Comparison of ENCODE assay signal across 20 cellular contexts in the genomic region with DNA sequence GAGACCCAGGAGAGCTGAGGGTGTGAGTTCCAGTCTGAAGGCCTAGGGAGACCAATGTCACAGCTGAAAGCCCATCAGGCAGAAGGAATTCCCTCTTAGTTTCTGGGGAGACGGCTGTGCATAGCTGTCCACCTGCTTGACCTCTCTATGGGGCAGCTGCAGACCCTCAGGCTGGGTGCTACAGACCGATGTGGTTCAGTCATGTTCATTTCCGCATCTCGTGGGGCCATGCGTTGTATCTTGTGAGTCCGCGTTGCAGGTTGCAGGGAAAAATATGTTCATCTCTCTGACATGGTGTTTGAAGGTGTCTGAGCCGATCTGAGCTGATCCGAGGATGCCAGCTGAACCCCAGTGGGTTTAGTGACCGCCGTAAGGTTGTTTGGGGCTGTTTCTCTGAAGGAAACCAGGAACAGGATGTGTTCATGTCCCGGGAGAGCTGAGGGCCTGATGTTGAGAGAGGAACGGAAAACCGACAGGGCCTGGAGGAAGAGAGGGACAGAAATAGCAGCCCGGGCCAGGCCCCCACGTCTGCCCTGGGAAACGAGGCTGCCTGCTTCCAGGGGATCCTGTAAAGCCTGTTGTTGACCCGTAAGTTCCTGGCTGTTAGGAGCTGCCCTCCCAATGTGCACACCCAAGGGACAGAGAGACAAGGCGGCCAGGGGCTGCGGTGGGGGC. TPM values are rescaled to one million over a fixed set of nuclear protein-coding genes. Genes with fewer than 3 reads are reported as not detected.
A peak's percentile ranks its signal among the peaks of the same experiment; 100 is the strongest.
DNase-seq lines count a peak whose midpoint lies in the region; ATAC-seq and TF ChIP-seq lines count a peak whose summit lies in the region.
"Had no signal": no experiment of that assay in that cellular context is flagged by ENCODE, and none has a peak within 500 bp of the region (broad histone marks: within the 10 kb centered on the region; RNA-seq: fewer than 3 reads in every experiment).

No MANE protein-coding gene starts in this region.

- H3K36me3 Mint-ChIP-seq in activated CD4-positive, alpha-beta memory T cell treated with anti-CD3 and anti-CD28 coated beads, Interleukin-2, amount 10 ng/mL, durations not matched to agents 7 days and 5 days (ENCODE audit: low read depth): peaks cover 22% of the 10 kb centered on the region
- peaks cover 5% of the 10 kb centered on the region for H3K36me3 Mint-ChIP-seq in activated CD4-positive, alpha-beta memory T cell treated with anti-CD3 and anti-CD28 coated beads for 36 hours
- no peaks in the 10 kb centered on the region for H3K36me3 Mint-ChIP-seq in activated CD8-positive, alpha-beta T cell treated with anti-CD3 and anti-CD28 coated beads for 36 hours (ENCODE audit: low read depth)
- H3K36me3 Mint-ChIP-seq in stimulated activated naive B cell treated with anti-CD40 and anti-IgM and Interleukin-4, amounts not matched to agents 10 μg/mL and 1 μg/mL and 100 μg/mL, for 72 hours: peaks cover 7 to 23% of the 10 kb centered on the region in 2 donors

- H3K36me3 ChIP-seq in liver (ENCODE audit: control insufficient read depth in 4 of 4, insufficient read depth in 3 of 4, low read depth in 1 of 4, low read length in 3 of 4): no peaks in the 10 kb centered on the region
- H3K36me3 ChIP-seq: ascending aorta, upper lobe of left lung had no signal

- H3K27me3 Mint-ChIP-seq in activated CD4-positive, alpha-beta memory T cell treated with anti-CD3 and anti-CD28 coated beads, Interleukin-2, amount 10 ng/mL, durations not matched to agents 7 days and 5 days: no peaks in the 10 kb centered on the region
- no peaks in the 10 kb centered on the region for H3K27me3 Mint-ChIP-seq in activated CD4-positive, alpha-beta memory T cell treated with anti-CD3 and anti-CD28 coated beads for 36 hours
- no peaks in the 10 kb centered on the region for H3K27me3 Mint-ChIP-seq in activated CD8-positive, alpha-beta T cell treated with anti-CD3 and anti-CD28 coated beads for 36 hours
- H3K27me3 Mint-ChIP-seq in stimulated activated naive B cell treated with anti-CD40 and anti-IgM and Interleukin-4, amounts not matched to agents 10 μg/mL and 1 μg/mL and 100 μg/mL, for 72 hours: no peaks in the 10 kb centered on the region

- POLR2A ChIA-PET in activated CD4-positive, alpha-beta memory T cell treated with anti-CD3 and anti-CD28 coated beads, Interleukin-2, amount 10 ng/mL, durations not matched to agents 7 days and 5 days (lab: Charles Lee): no interaction called here
- POLR2A ChIA-PET in activated CD4-positive, alpha-beta memory T cell treated with anti-CD3 and anti-CD28 coated beads for 36 hours (lab: Charles Lee): no interaction called here
- POLR2A ChIA-PET in activated CD8-positive, alpha-beta T cell treated with anti-CD3 and anti-CD28 coated beads for 36 hours (lab: Charles Lee): no interaction called here

- peak; percentile 9 for DNase-seq in activated CD4-positive, alpha-beta memory T cell treated with anti-CD3 and anti-CD28 coated beads, Interleukin-2, amount 10 ng/mL, durations not matched to agents 7 days and 5 days
- DNase-seq in activated CD4-positive, alpha-beta memory T cell treated with anti-CD3 and anti-CD28 coated beads for 36 hours: no peak
- no peak for DNase-seq in activated CD8-positive, alpha-beta T cell treated with anti-CD3 and anti-CD28 coated beads for 36 hours
- DNase-seq in stimulated activated naive B cell treated with anti-CD40 and anti-IgM and Interleukin-4, amounts not matched to agents 10 μg/mL and 1 μg/mL and 100 μg/mL, for 72 hours: no peak
- DNase-seq in DMS79 (lab: John Stamatoyannopoulos, UW): no peak
- no peak for DNase-seq in HuH-7.5 (ENCODE audit: low spot score)
- DNase-seq in NCI-H1436 treated with DMSO at 0.1 percent for 48 hours (lab: John Stamatoyannopoulos, UW): no peak
- DNase-seq: effector CD4-positive, alpha-beta T cell; NCI-H1694 treated with DMSO at 0.1 percent for 48 hours; NCI-H82; SHP77; stimulated activated CD4-positive, alpha-beta T cell treated with anti-CD3 and anti-CD28 coated beads, Interleukin-12 subunit alpha, Interleukin-12 subunit beta, amount 100 ng/mL, for 4 hours; upper lobe of left lung had no signal

- intact Hi-C loops in activated CD4-positive, alpha-beta memory T cell treated with anti-CD3 and anti-CD28 coated beads for 36 hours (cut with micrococcal nuclease): no loop called here
- intact Hi-C loops in activated CD8-positive, alpha-beta T cell treated with anti-CD3 and anti-CD28 coated beads for 36 hours (cut with micrococcal nuclease): no loop called here

- no peak for ATAC-seq in activated CD8-positive, alpha-beta T cell treated with anti-CD3 and anti-CD28 coated beads for 36 hours
- peak; percentile 76 to 81 for ATAC-seq in stimulated activated naive B cell treated with anti-CD40 and anti-IgM and Interleukin-4, amounts not matched to agents 10 μg/mL and 1 μg/mL and 100 μg/mL, for 72 hours (replicated peaks)
- ATAC-seq: K562 had no signal

- TF ChIP-seq RAD21 in liver (IDR thresholded peaks at IDR 0.05): no peak

- no peaks in the 10 kb centered on the region for H3K27me3 ChIP-seq in liver (ENCODE audit: control insufficient read depth in 4 of 4, insufficient read depth in 4 of 4, low read length in 3 of 4)
- H3K27me3 ChIP-seq: ascending aorta, upper lobe of left lung had no signal

- TF ChIP-seq CTCF in activated CD8-positive, alpha-beta T cell treated with anti-CD3 and anti-CD28 coated beads for 36 hours (IDR thresholded peaks at IDR 0.05): no peak
- no peak for TF ChIP-seq CTCF in liver (IDR thresholded peaks at IDR 0.05; ENCODE audit: low read depth, low read length, missing input control)

- H3K27ac Mint-ChIP-seq in activated CD4-positive, alpha-beta memory T cell treated with anti-CD3 and anti-CD28 coated beads, Interleukin-2, amount 10 ng/mL, durations not matched to agents 7 days and 5 days: no peak overlapping the region
- H3K27ac Mint-ChIP-seq in activated CD4-positive, alpha-beta memory T cell treated with anti-CD3 and anti-CD28 coated beads for 36 hours: no peak overlapping the region
- H3K27ac Mint-ChIP-seq in activated CD8-positive, alpha-beta T cell treated with anti-CD3 and anti-CD28 coated beads for 36 hours: peak overlapping the region; percentile 56
- peak overlapping the region; percentile 99 for H3K27ac Mint-ChIP-seq in stimulated activated naive B cell treated with anti-CD40 and anti-IgM and Interleukin-4, amounts not matched to agents 10 μg/mL and 1 μg/mL and 100 μg/mL, for 72 hours

- peaks cover 17% of the 10 kb centered on the region for H3K4me1 Mint-ChIP-seq in activated CD4-positive, alpha-beta memory T cell treated with anti-CD3 and anti-CD28 coated beads, Interleukin-2, amount 10 ng/mL, durations not matched to agents 7 days and 5 days
- peaks cover 19% of the 10 kb centered on the region for H3K4me1 Mint-ChIP-seq in activated CD4-positive, alpha-beta memory T cell treated with anti-CD3 and anti-CD28 coated beads for 36 hours (ENCODE audit: low read depth)
- H3K4me1 Mint-ChIP-seq in activated CD8-positive, alpha-beta T cell treated with anti-CD3 and anti-CD28 coated beads for 36 hours (ENCODE audit: low read depth): peaks cover 17% of the 10 kb centered on the region
- peaks cover 30 to 62% of the 10 kb centered on the region in 2 donors for H3K4me1 Mint-ChIP-seq in stimulated activated naive B cell treated with anti-CD40 and anti-IgM and Interleukin-4, amounts not matched to agents 10 μg/mL and 1 μg/mL and 100 μg/mL, for 72 hours

- H3K9me3 Mint-ChIP-seq in activated CD4-positive, alpha-beta memory T cell treated with anti-CD3 and anti-CD28 coated beads, Interleukin-2, amount 10 ng/mL, durations not matched to agents 7 days and 5 days: peaks cover 18% of the 10 kb centered on the region
- no peaks in the 10 kb centered on the region for H3K9me3 Mint-ChIP-seq in activated CD4-positive, alpha-beta memory T cell treated with anti-CD3 and anti-CD28 coated beads for 36 hours
- H3K9me3 Mint-ChIP-seq in activated CD8-positive, alpha-beta T cell treated with anti-CD3 and anti-CD28 coated beads for 36 hours: peaks cover 5% of the 10 kb centered on the region
- H3K9me3 Mint-ChIP-seq in stimulated activated naive B cell treated with anti-CD40 and anti-IgM and Interleukin-4, amounts not matched to agents 10 μg/mL and 1 μg/mL and 100 μg/mL, for 72 hours: peaks cover 5 to 7% of the 10 kb centered on the region in 2 donors

- no peaks in the 10 kb centered on the region for H3K9me3 ChIP-seq in liver (ENCODE audit: control insufficient read depth in 4 of 4, low read length in 3 of 4)
- H3K9me3 ChIP-seq: ascending aorta, upper lobe of left lung had no signal

- CTCF ChIA-PET in activated CD4-positive, alpha-beta memory T cell treated with anti-CD3 and anti-CD28 coated beads, Interleukin-2, amount 10 ng/mL, durations not matched to agents 7 days and 5 days (lab: Charles Lee): no interaction called here
- CTCF ChIA-PET in activated CD4-positive, alpha-beta memory T cell treated with anti-CD3 and anti-CD28 coated beads for 36 hours (lab: Charles Lee): no interaction called here
- CTCF ChIA-PET in activated CD8-positive, alpha-beta T cell treated with anti-CD3 and anti-CD28 coated beads for 36 hours (lab: Charles Lee): no interaction called here

- no peak overlapping the region for H3K4me3 ChIP-seq in liver (ENCODE audit: low read depth in 1 of 3, low read length in 3 of 3)
- H3K4me3 ChIP-seq: ascending aorta, K562, upper lobe of left lung had no signal

- H3K4me1 ChIP-seq in liver (ENCODE audit: control insufficient read depth in 4 of 4, insufficient read depth in 4 of 4, low read length in 3 of 4): no peaks in the 10 kb centered on the region
- H3K4me1 ChIP-seq: ascending aorta, upper lobe of left lung had no signal

- WGBS in liver: 80% methylated on average over 20 of the region's 20 CpGs

- H3K9ac ChIP-seq in liver (ENCODE audit: low read depth in 1 of 2, low read length in 2 of 2): no peak overlapping the region

- H3K4me3 Mint-ChIP-seq in activated CD4-positive, alpha-beta memory T cell treated with anti-CD3 and anti-CD28 coated beads, Interleukin-2, amount 10 ng/mL, durations not matched to agents 7 days and 5 days: no peak overlapping the region
- H3K4me3 Mint-ChIP-seq in activated CD4-positive, alpha-beta memory T cell treated with anti-CD3 and anti-CD28 coated beads for 36 hours: no peak overlapping the region
- H3K4me3 Mint-ChIP-seq in activated CD8-positive, alpha-beta T cell treated with anti-CD3 and anti-CD28 coated beads for 36 hours: no peak overlapping the region
- peak overlapping the region; percentile 79 to 84 for H3K4me3 Mint-ChIP-seq in stimulated activated naive B cell treated with anti-CD40 and anti-IgM and Interleukin-4, amounts not matched to agents 10 μg/mL and 1 μg/mL and 100 μg/mL, for 72 hours

- no peak overlapping the region for H3K27ac ChIP-seq in liver (ENCODE audit: low read depth in 1 of 2, low read length in 2 of 2)
- H3K27ac ChIP-seq: ascending aorta, upper lobe of left lung had no signal

RNA-seq across cellular contexts. Expression of a gene that starts 9.8 kb away (rescaled TPM):
- total RNA-seq in activated CD4-positive, alpha-beta memory T cell treated with anti-CD3 and anti-CD28 coated beads, Interleukin-2, amount 10 ng/mL, durations not matched to agents 7 days and 5 days: 100 to 1,000 TPM; 177 to 180 TPM
- 10 to 100 TPM; 30.2 to 32.7 TPM for total RNA-seq in activated CD4-positive, alpha-beta memory T cell treated with anti-CD3 and anti-CD28 coated beads for 36 hours
- total RNA-seq in activated CD8-positive, alpha-beta T cell treated with anti-CD3 and anti-CD28 coated beads for 36 hours: 10 to 100 TPM; 27.5 to 28.3 TPM
- total RNA-seq in liver: 1 to 10 TPM in 1 of 2 donors, under 1 TPM in 1; 0.59 to 4.4 TPM
- under 1 TPM; 0.24 to 0.59 TPM for polyA plus RNA-seq in liver
- total RNA-seq: A172, fibroblast of villous mesenchyme, myocyte had no signal
- polyA plus RNA-seq: keratinocyte had no signal

RNA-seq across cellular contexts. Expression of a gene that starts 44.7 kb away (rescaled TPM):
- total RNA-seq in activated CD4-positive, alpha-beta memory T cell treated with anti-CD3 and anti-CD28 coated beads, Interleukin-2, amount 10 ng/mL, durations not matched to agents 7 days and 5 days: 10 to 100 TPM; 88.5 to 89.5 TPM
- total RNA-seq in activated CD4-positive, alpha-beta memory T cell treated with anti-CD3 and anti-CD28 coated beads for 36 hours: 10 to 100 TPM; 59.4 to 62.9 TPM
- 10 to 100 TPM; 82.8 to 85.5 TPM for total RNA-seq in activated CD8-positive, alpha-beta T cell treated with anti-CD3 and anti-CD28 coated beads for 36 hours
- 10 to 100 TPM; 16.2 to 49.1 TPM for total RNA-seq in liver
- 10 to 100 TPM in 1 of 2 donors, 1 to 10 TPM in 1; 5.2 to 22.2 TPM for polyA plus RNA-seq in liver

Comparison
In these comparisons a context has a peak if more than half of its experiments do, and no peak if none do; other contexts are left out.
1. H3K27ac Mint-ChIP-seq: peak in activated CD8-positive, alpha-beta T cell treated with anti-CD3 and anti-CD28 coated beads for 36 hours (single experiment) and stimulated activated naive B cell treated with anti-CD40 and anti-IgM and Interleukin-4, amounts not matched to agents 10 μg/mL and 1 μg/mL and 100 μg/mL, for 72 hours (single experiment); none in activated CD4-positive, alpha-beta memory T cell treated with anti-CD3 and anti-CD28 coated beads, Interleukin-2, amount 10 ng/mL, durations not matched to agents 7 days and 5 days (single experiment) and activated CD4-positive, alpha-beta memory T cell treated with anti-CD3 and anti-CD28 coated beads for 36 hours (single experiment).
2. H3K4me3 Mint-ChIP-seq: peak in stimulated activated naive B cell treated with anti-CD40 and anti-IgM and Interleukin-4, amounts not matched to agents 10 μg/mL and 1 μg/mL and 100 μg/mL, for 72 hours (2 of 2); none in activated CD4-positive, alpha-beta memory T cell treated with anti-CD3 and anti-CD28 coated beads, Interleukin-2, amount 10 ng/mL, durations not matched to agents 7 days and 5 days (single experiment), activated CD4-positive, alpha-beta memory T cell treated with anti-CD3 and anti-CD28 coated beads for 36 hours (single experiment) and activated CD8-positive, alpha-beta T cell treated with anti-CD3 and anti-CD28 coated beads for 36 hours (single experiment).
3. RNA of a gene that starts 9.8 kb away (total RNA-seq): 177 to 180 TPM in activated CD4-positive, alpha-beta memory T cell treated with anti-CD3 and anti-CD28 coated beads, Interleukin-2, amount 10 ng/mL, durations not matched to agents 7 days and 5 days, 30.2 to 32.7 TPM in activated CD4-positive, alpha-beta memory T cell treated with anti-CD3 and anti-CD28 coated beads for 36 hours and 27.5 to 28.3 TPM in activated CD8-positive, alpha-beta T cell treated with anti-CD3 and anti-CD28 coated beads for 36 hours; 0.59 to 4.4 TPM in liver; every median in the first group is over 4 times any median in the second.